ENCODE assay signal across 8 cellular contexts in the genomic region with DNA sequence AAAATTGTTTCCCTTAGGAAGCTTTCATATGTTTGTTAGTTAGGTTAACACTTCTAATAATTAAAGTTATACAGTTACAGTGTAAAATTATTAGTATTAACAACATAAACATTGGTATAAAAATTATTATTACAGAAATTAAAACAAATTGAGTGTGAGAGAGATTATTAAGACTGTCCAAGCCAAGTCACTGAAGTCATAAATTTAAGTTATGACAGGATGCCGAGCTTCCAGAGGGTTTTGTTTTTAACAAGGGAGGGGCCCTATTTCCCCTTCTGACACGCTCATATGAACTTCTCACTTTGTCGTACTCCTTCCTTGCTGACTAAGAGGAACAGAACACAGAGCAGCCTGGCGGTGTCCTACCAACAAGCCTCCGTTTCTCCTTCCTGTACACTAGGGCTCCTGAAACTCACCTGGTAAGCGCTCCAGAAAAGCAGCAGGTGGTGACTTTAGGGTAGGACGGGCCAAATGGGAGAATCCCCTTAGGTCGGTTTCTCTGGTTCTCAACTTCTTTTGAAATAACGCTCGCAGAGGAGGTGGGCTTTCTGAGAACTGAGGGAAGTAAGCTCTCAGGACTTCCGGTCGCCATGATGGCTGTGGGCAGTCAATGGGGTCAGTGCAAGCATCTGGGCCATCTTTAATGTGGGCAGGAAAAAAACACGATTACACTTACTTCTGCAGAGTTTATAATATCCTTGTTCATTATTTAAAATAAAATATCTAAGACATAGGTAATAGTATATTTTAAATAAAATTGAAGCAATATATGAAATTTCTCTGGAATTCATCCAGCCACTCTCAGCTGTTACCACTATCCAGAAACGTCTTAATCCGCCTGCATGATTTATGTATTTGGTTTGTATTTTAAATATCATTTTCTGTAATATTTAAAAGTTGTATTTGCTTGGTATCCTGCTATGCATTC. TPM values are rescaled to one million over a fixed set of nuclear protein-coding genes. Genes with fewer than 3 reads are reported as not detected.
DNase-seq lines count a peak whose midpoint lies in the region; ATAC-seq, FAIRE-seq and TF ChIP-seq lines count a peak whose summit lies in the region.

Gene CARD8, minus strand, starts transcription at position 537 of the 928 bp plus-strand sequence. CDS start 14,892 bp downstream, outside the sequence.

- peak within 1 kb of the TSS; percentile 99 to 100 (median 100) for H3K27ac Mint-ChIP-seq in brain

- H3K9me3 Mint-ChIP-seq in brain: no peaks in the 10 kb centered on the region

- peak within 1 kb of the TSS; percentile 99 to 100 (median 99) for H3K4me3 Mint-ChIP-seq in brain

- ATAC-seq in HG02973 (IDR thresholded peaks at IDR 0.05; ENCODE audit: unreplicated experiment) (peak; percentile 52), sciatic nerve (peak; percentile 98), HG02884 (IDR thresholded peaks at IDR 0.05; ENCODE audit: unreplicated experiment) (no peak)

- no peak for TF ChIP-seq CTCF in brain (conservative IDR thresholded peaks at IDR 0.05)

- peak; percentile 88 for FAIRE-seq in TTC549 (lab: Jason Lieb, UNC)

- H3K36me3 Mint-ChIP-seq in brain: peaks cover 4% of the 10 kb centered on the region

- peak; percentile 56 for DNase-seq in NCI-H2107 (lab: John Stamatoyannopoulos, UW)
- DNase-seq in iPS DF 4.7 (ENCODE audit: extremely low read depth, low spot score): peak; percentile 53
- DNase-seq in sciatic nerve (ENCODE audit: low spot score): peak; percentile 85

- H3K27me3 Mint-ChIP-seq in brain: no peaks in the 10 kb centered on the region

- peaks cover 64% of the 10 kb centered on the region for H3K4me1 Mint-ChIP-seq in brain

- intact Hi-C loops in sciatic nerve (cut with DNase I): no loop called here

- peak; percentile 64 for TF ChIP-seq POLR2A in GM15510 (IDR thresholded peaks at IDR 0.05; ENCODE audit: borderline replicate concordance, extremely low read depth, insufficient read length)

RNA-seq across cellular contexts. Expression of gene CARD8, which starts in this region (rescaled TPM):
- polyA plus RNA-seq in brain (ENCODE audit: insufficient read depth, low read depth, low replicate concordance): 12.9 TPM
- 82.8 TPM for total RNA-seq in sciatic nerve
